ENCODE assay signal across 8 cellular contexts in genomic region chr12:65279387-65280112, GRCh38. TPM values are rescaled to one million over a fixed set of nuclear protein-coding genes. Genes with fewer than 3 reads are reported as not detected.
A peak's percentile ranks its signal among the peaks of the same experiment; 100 is the strongest.
DNase-seq lines count a peak whose midpoint lies in the region; ATAC-seq and TF ChIP-seq lines count a peak whose summit lies in the region.

No MANE protein-coding gene starts in this region.

- H3K4me3 ChIP-seq in cardiac muscle cell (peak overlapping the region; percentile 55), iPS DF 6.9 (ENCODE audit: low read length) (peak overlapping the region; percentile 89; the same call in 1 of the 2 replicates), stomach (peak overlapping the region; percentile 77 to 84 (median 82))

- H3K27me3 Mint-ChIP-seq in WTC11 (ENCODE audit: low read depth) = peaks cover 47% of the 10 kb centered on the region

- TF ChIP-seq CTCF in cardiac muscle cell (IDR thresholded peaks at IDR 0.05; ENCODE audit: low read depth, low read length) (no peak), WTC11 (IDR thresholded peaks at IDR 0.05) (no peak), stomach (IDR thresholded peaks at IDR 0.05) (no peak)

- no peak for TF ChIP-seq POLR2A in stomach (IDR thresholded peaks at IDR 0.05)

- intact Hi-C loops in left ventricle myocardium superior (cut with micrococcal nuclease) = no loop called here
- intact Hi-C loops in stomach (cut with DNase I; ENCODE audit: low total_unique reads) = no loop called here

- 100% methylated on average over 2 of the region's 20 CpGs for WGBS in iPS DF 6.9 (ENCODE audit: insufficient coverage, insufficient read length)
- WGBS in stomach, 5 donors = 15 to 28% (median 20%) methylated on average over 12 to 20 of the region's 20 CpGs

- no peak for TF ChIP-seq EP300 in stomach (IDR thresholded peaks at IDR 0.05)

- H3K9me3 ChIP-seq in cardiac muscle cell (ENCODE audit: low read depth) = no peaks in the 10 kb centered on the region
- no peaks in the 10 kb centered on the region for H3K9me3 ChIP-seq in iPS DF 6.9 (ENCODE audit: control insufficient read depth, insufficient read depth, low read length)
- H3K9me3 ChIP-seq in stomach = no peaks in the 10 kb centered on the region

- H3K27me3 ChIP-seq in cardiac muscle cell = no peaks in the 10 kb centered on the region
- H3K27me3 ChIP-seq in iPS DF 6.9 (ENCODE audit: control insufficient read depth, insufficient read depth, low read length) = no peaks in the 10 kb centered on the region
- peaks cover 0 to 17% (median 14%) of the 10 kb centered on the region in 3 donors for H3K27me3 ChIP-seq in stomach

- no peaks in the 10 kb centered on the region for H3K9me3 Mint-ChIP-seq in WTC11

- H3K27ac ChIP-seq in cardiac muscle cell (peak overlapping the region; percentile 100), iPS DF 6.9 (ENCODE audit: low read length) (no peak overlapping the region), stomach (peak overlapping the region in 4 of 5 donors; percentile 86 to 93 (median 90))

- H3K4me1 ChIP-seq in cardiac muscle cell (ENCODE audit: low read depth) (peaks cover 6% of the 10 kb centered on the region), iPS DF 6.9 (ENCODE audit: control insufficient read depth, insufficient read depth, low read length) (peaks cover 3% of the 10 kb centered on the region; the same call in 1 of the 2 replicates), stomach (peaks cover 6 to 44% (median 27%) of the 10 kb centered on the region in 4 donors)

- ATAC-seq in left ventricle myocardium superior = no peak
- no peak for ATAC-seq in WTC11

- DNase-seq in cardiac muscle cell (ENCODE audit: low read depth in 1 of 2, low spot score in 1 of 2) = no peak
- DNase-seq in left ventricle myocardium superior = no peak
- no peak for DNase-seq in WTC11 (ENCODE audit: low spot score)
- DNase-seq in iPS DF 6.9 (ENCODE audit: low read depth, low spot score) = no peak
- no peak for DNase-seq in stomach
- DNase-seq in globus pallidus (ENCODE audit: low spot score) = no peak
- no peak for DNase-seq in NCI-H510A (lab: John Stamatoyannopoulos, UW)
- no peak for DNase-seq in NCI-H187 (lab: John Stamatoyannopoulos, UW)

- no peak overlapping the region for H3K27ac Mint-ChIP-seq in WTC11

- CTCF ChIA-PET in WTC11 (lab: Charles Lee) = interaction anchor here (0.6 kb wide), 1 partner anchor 23 kb away, joined by 3 read pairs; no protein-coding TSS in a partner anchor

- no peaks in the 10 kb centered on the region for H3K36me3 ChIP-seq in cardiac muscle cell
- no peaks in the 10 kb centered on the region for H3K36me3 ChIP-seq in iPS DF 6.9 (ENCODE audit: control insufficient read depth, insufficient read depth, low read length)
- H3K36me3 ChIP-seq in stomach = no peaks in the 10 kb centered on the region

- POLR2A ChIA-PET in WTC11 (lab: Charles Lee) = no interaction called here

- H3K4me3 Mint-ChIP-seq in WTC11 = peak overlapping the region; percentile 80

- H3K4me1 Mint-ChIP-seq in WTC11 = peaks cover 20% of the 10 kb centered on the region

- H3K36me3 Mint-ChIP-seq in WTC11 = no peaks in the 10 kb centered on the region

TF ChIP-seq in WTC11, 78 proteins besides CTCF, POLR2A, EP300 and RAD21:
- no peak for TF ChIP-seq ZNF532 (CRISPR knock-in tag; IDR thresholded peaks at IDR 0.05; ENCODE audit: borderline replicate concordance)
TF ChIP-seq in WTC11: peak in this region for 0.

RNA-seq across cellular contexts. Expression of gene MSRB3, which starts 1.1 kb away (rescaled TPM):
- 41.0 and 44.0 TPM in 2 replicates for total RNA-seq in cardiac muscle cell
- polyA plus RNA-seq in cardiac muscle cell = 72.4 and 76.7 TPM in 2 replicates
- total RNA-seq in left ventricle myocardium superior = 150 TPM
- total RNA-seq in WTC11 (2021) = 0.80 to 1.8 TPM (median 0.85 TPM) in 3 replicates
- total RNA-seq in stomach = 100 to 1,000 TPM in 1 of 5 donors, 10 to 100 TPM in 4; 10.7 to 142 (median 75.3) TPM
- 10 to 100 TPM; 16.2 to 26.4 (median 17.9) TPM for polyA plus RNA-seq in stomach
